25 cellular contexts compared by ENCODE assay signal in genomic region chr18:58178476-58178875, GRCh38.
DNase-seq lines count a peak whose midpoint lies in the region; FAIRE-seq and TF ChIP-seq lines count a peak whose summit lies in the region.
"Had no signal": no experiment of that assay in that cellular context is flagged by ENCODE, and none has a peak within 500 bp of the region (broad histone marks: within the 10 kb centered on the region; RNA-seq: fewer than 3 reads in every experiment).

No MANE protein-coding gene starts in this region.

- H3K4me3 ChIP-seq in astrocyte (ENCODE audit: insufficient read depth, low read depth, low read length), result no peak overlapping the region

- DNase-seq in Caki2 (ENCODE audit: low read depth), result peak; percentile 79
- peak; percentile 33 for DNase-seq in astrocyte (ENCODE audit: low read depth)
- DNase-seq in iris pigment epithelial cell (ENCODE audit: low read depth), result peak; percentile 60
- DNase-seq in renal cortical epithelial cell (ENCODE audit: low read depth), result peak; percentile 88
- DNase-seq in posterior vena cava (ENCODE audit: low spot score), result no peak
- DNase-seq in RPMI8226, result no peak
- no peak for DNase-seq in NCI-H748 (lab: John Stamatoyannopoulos, UW; ENCODE audit: unreplicated experiment)
- DNase-seq in activated CD4-positive, alpha-beta T cell treated with anti-CD3 and anti-CD28 coated beads, Interleukin-2, amount 50 U/mL, for 1 hour, result no peak
- DNase-seq: activated CD4-positive, alpha-beta T cell treated with anti-CD3 and anti-CD28 coated beads, Interleukin-2, amount 10 ng/mL, durations not matched to agents 7 days and 5 days; activated CD8-positive, alpha-beta memory T cell treated with anti-CD3 and anti-CD28 coated beads, Interleukin-2, amount 10 ng/mL, durations not matched to agents 7 days and 5 days; activated naive CD4-positive, alpha-beta T cell treated with anti-CD3 and anti-CD28 coated beads, Interleukin-2, amount 10 ng/mL, durations not matched to agents 7 days and 5 days; activated T-cell treated with anti-CD3 and anti-CD28 coated beads, Interleukin-2, amount 50 U/mL, for 72 hours; aorta; foreskin keratinocyte; KBM-7; MM.1S; NCI-H1417 treated with DMSO at 0.1 percent for 48 hours; NCI-H2081 treated with DMSO at 0.1 percent for 48 hours; NCI-H82; nephron progenitor cell; posterior cingulate gyrus had no signal

- H3K36me3 ChIP-seq in astrocyte (ENCODE audit: insufficient read depth, low read length), result no peaks in the 10 kb centered on the region

- H4K20me1 ChIP-seq in astrocyte (ENCODE audit: insufficient read depth, low read length), result no peaks in the 10 kb centered on the region

- H3K4me1 ChIP-seq in astrocyte (ENCODE audit: insufficient read depth, low read length), result peaks cover 13% of the 10 kb centered on the region

- FAIRE-seq in astrocyte (lab: Jason Lieb, UNC), result peak; percentile 43
- FAIRE-seq: H1 had no signal

- no peaks in the 10 kb centered on the region for H3K9me3 Mint-ChIP-seq in astrocyte (ENCODE audit: unreplicated experiment)
- H3K9me3 Mint-ChIP-seq: activated CD4-positive, alpha-beta T cell treated with anti-CD3 and anti-CD28 coated beads, Interleukin-2, amount 10 ng/mL, durations not matched to agents 7 days and 5 days; activated naive CD4-positive, alpha-beta T cell treated with anti-CD3 and anti-CD28 coated beads, Interleukin-2, amount 10 ng/mL, durations not matched to agents 7 days and 5 days; activated T-cell treated with anti-CD3 and anti-CD28 coated beads, Interleukin-2, amount 50 U/mL, for 72 hours; CD14-positive monocyte; central memory CD8-positive, alpha-beta T cell; nephron progenitor cell had no signal

- intact Hi-C loops in posterior vena cava (cut with DNase I), result no loop called here

- H3K79me2 ChIP-seq in astrocyte (ENCODE audit: insufficient read depth, low read length), result no peaks in the 10 kb centered on the region

- H3K4me1 Mint-ChIP-seq in astrocyte (ENCODE audit: low read depth, unreplicated experiment), result peaks cover 25% of the 10 kb centered on the region
- H3K4me1 Mint-ChIP-seq: activated CD4-positive, alpha-beta T cell treated with anti-CD3 and anti-CD28 coated beads, Interleukin-2, amount 10 ng/mL, durations not matched to agents 7 days and 5 days; activated CD8-positive, alpha-beta memory T cell treated with anti-CD3 and anti-CD28 coated beads, Interleukin-2, amount 10 ng/mL, durations not matched to agents 7 days and 5 days; activated naive CD4-positive, alpha-beta T cell treated with anti-CD3 and anti-CD28 coated beads, Interleukin-2, amount 10 ng/mL, durations not matched to agents 7 days and 5 days; CD14-positive monocyte; central memory CD8-positive, alpha-beta T cell had no signal

- H3K27ac ChIP-seq in astrocyte (ENCODE audit: low read depth, low read length), result no peak overlapping the region
- H3K27ac ChIP-seq: epithelial cell of prostate, foreskin keratinocyte had no signal

- no peaks in the 10 kb centered on the region for H3K36me3 Mint-ChIP-seq in astrocyte (ENCODE audit: low read depth, unreplicated experiment)
- H3K36me3 Mint-ChIP-seq: activated CD8-positive, alpha-beta memory T cell treated with anti-CD3 and anti-CD28 coated beads, Interleukin-2, amount 10 ng/mL, durations not matched to agents 7 days and 5 days; activated naive CD4-positive, alpha-beta T cell treated with anti-CD3 and anti-CD28 coated beads, Interleukin-2, amount 10 ng/mL, durations not matched to agents 7 days and 5 days; CD14-positive monocyte had no signal

- H3K27me3 ChIP-seq in astrocyte (ENCODE audit: insufficient read depth, low read length), result no peaks in the 10 kb centered on the region
- H3K27me3 ChIP-seq: foreskin keratinocyte had no signal

- in situ Hi-C loops in Caki2 (cut with HindIII; ENCODE audit: low pct_unique_long_range_greater_than_20kb, low sequenced_read_pairs), result no loop called here

- no peak overlapping the region for H3K4me2 ChIP-seq in astrocyte (ENCODE audit: low read length)

- no peak for TF ChIP-seq CTCF in astrocyte (IDR thresholded peaks at IDR 0.05; ENCODE audit: insufficient read depth, low read depth, low read length)

- no peaks in the 10 kb centered on the region for H3K9me3 ChIP-seq in astrocyte (ENCODE audit: insufficient read depth, low read depth, low read length)

- H2AFZ ChIP-seq in astrocyte (ENCODE audit: low read depth, low read length), result no peak overlapping the region

- no peaks in the 10 kb centered on the region for H3K27me3 Mint-ChIP-seq in astrocyte (ENCODE audit: low read depth, unreplicated experiment)
- H3K27me3 Mint-ChIP-seq: activated CD4-positive, alpha-beta T cell treated with anti-CD3 and anti-CD28 coated beads, Interleukin-2, amount 10 ng/mL, durations not matched to agents 7 days and 5 days had no signal

- no peak overlapping the region for H3K9ac ChIP-seq in astrocyte (ENCODE audit: low read length)

- H3K27ac Mint-ChIP-seq in astrocyte (ENCODE audit: unreplicated experiment), result no peak overlapping the region
- H3K27ac Mint-ChIP-seq: activated CD4-positive, alpha-beta T cell treated with anti-CD3 and anti-CD28 coated beads, Interleukin-2, amount 10 ng/mL, durations not matched to agents 7 days and 5 days; activated CD8-positive, alpha-beta memory T cell treated with anti-CD3 and anti-CD28 coated beads, Interleukin-2, amount 10 ng/mL, durations not matched to agents 7 days and 5 days; activated naive CD4-positive, alpha-beta T cell treated with anti-CD3 and anti-CD28 coated beads, Interleukin-2, amount 10 ng/mL, durations not matched to agents 7 days and 5 days; activated T-cell treated with anti-CD3 and anti-CD28 coated beads, Interleukin-2, amount 50 U/mL, for 72 hours; CD14-positive monocyte; nephron progenitor cell had no signal

- H3K4me3 Mint-ChIP-seq in astrocyte (ENCODE audit: unreplicated experiment), result no peak overlapping the region
- H3K4me3 Mint-ChIP-seq: activated CD4-positive, alpha-beta T cell treated with anti-CD3 and anti-CD28 coated beads, Interleukin-2, amount 10 ng/mL, durations not matched to agents 7 days and 5 days; activated CD8-positive, alpha-beta memory T cell treated with anti-CD3 and anti-CD28 coated beads, Interleukin-2, amount 10 ng/mL, durations not matched to agents 7 days and 5 days; activated naive CD4-positive, alpha-beta T cell treated with anti-CD3 and anti-CD28 coated beads, Interleukin-2, amount 10 ng/mL, durations not matched to agents 7 days and 5 days; activated T-cell treated with anti-CD3 and anti-CD28 coated beads, Interleukin-2, amount 50 U/mL, for 72 hours; CD14-positive monocyte; central memory CD8-positive, alpha-beta T cell; nephron progenitor cell had no signal

Comparison
In these comparisons a context has a peak if more than half of its experiments do, and no peak if none do; other contexts are left out.
1. DNase-seq: peak in Caki2 (single experiment), astrocyte (single experiment), iris pigment epithelial cell (single experiment) and renal cortical epithelial cell (single experiment); none in posterior vena cava (single experiment), RPMI8226 (single experiment), NCI-H748 (single experiment) and activated CD4-positive, alpha-beta T cell treated with anti-CD3 and anti-CD28 coated beads, Interleukin-2, amount 50 U/mL, for 1 hour (single experiment).